In genomic region chr2:183253441-183254130, GRCh38 we compare ENCODE assay signal across 26 cellular contexts.
"Had no signal": no experiment of that assay in that cellular context is flagged by ENCODE, and none has a peak within 500 bp of the region (broad histone marks: within the 10 kb centered on the region; RNA-seq: fewer than 3 reads in every experiment).

No MANE protein-coding gene starts in this region.

- H3K4me3 Mint-ChIP-seq: activated B cell treated with CpG ODN at 0.5 μM for 24 hours; activated CD8-positive, alpha-beta T cell treated with anti-CD3 and anti-CD28 coated beads for 36 hours; activated naive CD4-positive, alpha-beta T cell treated with anti-CD3 and anti-CD28 coated beads, Interleukin-2, amount 50 U/mL, for 24 hours; endodermal cell; natural killer cell; T-helper 17 cell; type B pancreatic cell had no signal

- H3K27me3 Mint-ChIP-seq: activated B cell treated with CpG ODN at 0.5 μM for 24 hours; activated naive CD4-positive, alpha-beta T cell treated with anti-CD3 and anti-CD28 coated beads, Interleukin-2, amount 50 U/mL, for 24 hours; type B pancreatic cell had no signal

- H3K27me3 ChIP-seq: cardiac muscle cell, dorsolateral prefrontal cortex, gastroesophageal sphincter, hepatocyte had no signal

- H3K4me1 Mint-ChIP-seq: activated B cell treated with CpG ODN at 0.5 μM for 24 hours; activated naive CD4-positive, alpha-beta T cell treated with anti-CD3 and anti-CD28 coated beads, Interleukin-2, amount 50 U/mL, for 24 hours; natural killer cell; T-helper 17 cell had no signal

- H3K4me1 ChIP-seq: adrenal gland, gastroesophageal sphincter, left ventricle myocardium inferior, prostate gland had no signal

- DNase-seq: activated B cell treated with CpG ODN at 0.5 μM for 24 hours; activated CD4-positive, alpha-beta T cell treated with anti-CD3 and anti-CD28 coated beads for 48 hours; activated CD8-positive, alpha-beta T cell treated with anti-CD3 and anti-CD28 coated beads for 36 hours; activated effector memory CD4-positive, alpha-beta T cell treated with anti-CD3 and anti-CD28 coated beads, Interleukin-2, amount 50 U/mL, for 16 hours; activated T-cell treated with anti-CD3 and anti-CD28 coated beads, Interleukin-2, amount 50 U/mL, for 48 hours; adrenal gland; dorsolateral prefrontal cortex; endodermal cell; left ventricle myocardium inferior; mesendoderm; natural killer cell; occipital lobe; right cardiac atrium; small intestine; stimulated activated CD4-positive, alpha-beta T cell treated with anti-CD3 and anti-CD28 coated beads, Interleukin-4, amount 100 ng/mL, for 4 hours; stimulated activated CD8-positive, alpha-beta memory T cell treated with anti-CD3 and anti-CD28 coated beads, Interleukin-4, amount 100 ng/mL, for 48 hours; stimulated activated naive CD4-positive, alpha-beta T cell treated with Interleukin-2 at 50 U/mL for 16 hours; substantia nigra; T-helper 17 cell had no signal

- H3K27ac ChIP-seq: adrenal gland, cardiac muscle cell, dorsolateral prefrontal cortex, gastroesophageal sphincter, hepatocyte, left ventricle myocardium inferior, prostate gland had no signal

- H3K4me3 ChIP-seq: adrenal gland, cardiac muscle cell, gastroesophageal sphincter, hepatocyte, left ventricle myocardium inferior, prostate gland had no signal

- H3K36me3 ChIP-seq: adrenal gland, cardiac muscle cell, gastroesophageal sphincter, left ventricle myocardium inferior, prostate gland had no signal

- FAIRE-seq: small intestine, TTC549 had no signal

- H3K36me3 Mint-ChIP-seq: activated naive CD4-positive, alpha-beta T cell treated with anti-CD3 and anti-CD28 coated beads, Interleukin-2, amount 50 U/mL, for 24 hours; natural killer cell; type B pancreatic cell had no signal

- H3K27ac Mint-ChIP-seq: activated B cell treated with CpG ODN at 0.5 μM for 24 hours; activated CD8-positive, alpha-beta T cell treated with anti-CD3 and anti-CD28 coated beads for 36 hours; activated naive CD4-positive, alpha-beta T cell treated with anti-CD3 and anti-CD28 coated beads, Interleukin-2, amount 50 U/mL, for 24 hours; endodermal cell; natural killer cell; T-helper 17 cell; type B pancreatic cell had no signal

- H3K9me3 ChIP-seq: adrenal gland, gastroesophageal sphincter, left ventricle myocardium inferior, prostate gland had no signal

- H3K9me3 Mint-ChIP-seq: activated B cell treated with CpG ODN at 0.5 μM for 24 hours; activated CD8-positive, alpha-beta T cell treated with anti-CD3 and anti-CD28 coated beads for 36 hours; activated naive CD4-positive, alpha-beta T cell treated with anti-CD3 and anti-CD28 coated beads, Interleukin-2, amount 50 U/mL, for 24 hours; endodermal cell; type B pancreatic cell had no signal
